In the genomic region with DNA sequence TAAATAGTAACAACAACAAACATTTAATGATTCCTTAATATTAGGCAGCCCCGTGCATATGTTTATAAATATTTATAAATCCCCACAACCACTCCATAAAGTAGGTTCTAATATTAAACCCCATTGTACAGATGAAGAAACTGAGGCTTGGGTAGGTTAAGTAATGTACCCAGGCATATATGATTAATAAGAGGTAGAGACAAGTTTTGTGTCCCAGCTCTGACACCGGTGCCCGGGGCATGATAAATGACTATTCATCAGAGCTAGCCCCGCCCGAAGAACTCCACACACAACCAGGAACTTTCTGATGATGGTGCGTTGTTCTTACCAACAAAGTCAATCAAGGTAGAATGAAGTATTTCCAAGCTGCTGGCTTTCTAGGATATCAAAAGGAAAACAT, we compare ENCODE assay signal across 28 cellular contexts. TPM values are rescaled to one million over a fixed set of nuclear protein-coding genes. Genes with fewer than 3 reads are reported as not detected.
A peak's percentile ranks its signal among the peaks of the same experiment; 100 is the strongest.
DNase-seq lines count a peak whose midpoint lies in the region; ATAC-seq, FAIRE-seq and TF ChIP-seq lines count a peak whose summit lies in the region.
"Had no signal": no experiment of that assay in that cellular context is flagged by ENCODE, and none has a peak within 500 bp of the region (broad histone marks: within the 10 kb centered on the region; RNA-seq: fewer than 3 reads in every experiment).

No MANE protein-coding gene starts in this region.

- DNase-seq in M059J (ENCODE audit: low read depth) = peak; percentile 44
- peak; percentile 80 for DNase-seq in bronchial epithelial cell (ENCODE audit: low read depth)
- DNase-seq in left colon = peak in 1 of 2 donors; percentile 61
- no peak for DNase-seq in urothelium cell line (ENCODE audit: low spot score)
- no peak for DNase-seq in Right ventricle myocardium superior
- DNase-seq in T-helper 9 cell = no peak
- no peak for DNase-seq in activated CD4-positive, CD25-positive, alpha-beta regulatory T cell (lab: John Stamatoyannopoulos, UW)
- DNase-seq: activated CD4-positive, alpha-beta memory T cell treated with anti-CD3 and anti-CD28 coated beads, Interleukin-2, amount 10 ng/mL, durations not matched to agents 7 days and 5 days; activated CD8-positive, alpha-beta memory T cell treated with anti-CD3 and anti-CD28 coated beads, Interleukin-2, amount 50 U/mL, for 48 hours; activated naive CD4-positive, alpha-beta T cell treated with anti-CD3 and anti-CD28 coated beads for 36 hours; CD4-positive, alpha-beta memory T cell; DMS 273 treated with DMSO at 0.1 percent for 48 hours; KBM-7; kidney; MG63; midbrain; NCI-H1105 treated with DMSO at 0.1 percent for 48 hours; NCI-H187 treated with DMSO at 0.1 percent for 48 hours; NCI-H2171; sigmoid colon; stimulated activated CD4-positive, alpha-beta T cell treated with anti-CD3 and anti-CD28 coated beads, Interleukin-15, amount 100 ng/mL, for 24 hours; trophoblast cell had no signal

- no peaks in the 10 kb centered on the region for H3K27me3 ChIP-seq in bronchial epithelial cell (ENCODE audit: control insufficient read depth, insufficient read depth, low read length)
- H3K27me3 ChIP-seq: MG63, sigmoid colon had no signal

- FAIRE-seq in bronchial epithelial cell (lab: Jason Lieb, UNC) (no peak), urothelium cell line (lab: Jason Lieb, UNC) (peak; percentile 71)
- FAIRE-seq: endothelial cell of umbilical vein, GM18507, GM19239, H1, HTR-8/SVneo, kidney had no signal

- intact Hi-C loops in left colon (cut with DNase I, micrococcal nuclease) = no loop called here
- intact Hi-C loops in Right ventricle myocardium superior (cut with DNase I) = no loop called here

- no peak overlapping the region for H3K4me3 ChIP-seq in bronchial epithelial cell (ENCODE audit: low read depth, low read length)
- H3K4me3 ChIP-seq: MG63, sigmoid colon had no signal

- ATAC-seq in left colon (peak; percentile 39), Right ventricle myocardium superior (ENCODE audit: poor library complexity) (no peak)
- ATAC-seq: stimulated activated effector memory CD8-positive, alpha-beta T cell treated with anti-CD3 and anti-CD28 coated beads, Interleukin-12 subunit alpha, Interleukin-12 subunit beta, amount 100 ng/mL, for 72 hours had no signal

- TF ChIP-seq CTCF in bronchial epithelial cell (IDR thresholded peaks at IDR 0.05; ENCODE audit: insufficient read depth, low read length, severe bottlenecking) = no peak

- H3K36me3 ChIP-seq in bronchial epithelial cell (ENCODE audit: control insufficient read depth, insufficient read depth, low read length) = peaks cover 1% of the 10 kb centered on the region
- H3K36me3 ChIP-seq: MG63, sigmoid colon had no signal

RNA-seq across cellular contexts. Expression of gene CDCP1, which starts 19.4 kb away (rescaled TPM):
- 23.7 and 33.5 TPM in 2 replicates for total RNA-seq in M059J (2014; rRNA removed; shearing (Covaris generic))
- 41.3 and 64.9 TPM in 2 replicates for total RNA-seq in bronchial epithelial cell
- total RNA-seq in left colon = 10 to 100 TPM; 89.3 to 97.0 TPM
- 0.38 TPM for total RNA-seq in Right ventricle myocardium superior

Comparison
In these comparisons a context has a peak if more than half of its experiments do, and no peak if none do; other contexts are left out.
1. DNase-seq: peak in M059J (single experiment) and bronchial epithelial cell (single experiment); none in urothelium cell line (single experiment), Right ventricle myocardium superior (single experiment), T-helper 9 cell (single experiment) and activated CD4-positive, CD25-positive, alpha-beta regulatory T cell (0 of 4).
2. RNA of gene CDCP1, which starts 19.4 kb away (total RNA-seq): 89.3 to 97.0 TPM in left colon, 41.3 to 64.9 TPM in bronchial epithelial cell and 23.7 to 33.5 TPM in M059J; 0.38 TPM in Right ventricle myocardium superior (single experiment); every median in the first group is over 10 times any median in the second.